In genomic region chr2:29962922-29963321, GRCh38 we compare ENCODE assay signal across 3 cellular contexts.
TF ChIP-seq lines count a peak whose summit lies in the region.

No MANE protein-coding gene starts in this region.

TF ChIP-seq in A549, 52 proteins besides CTCF, POLR2A, EP300 and RAD21:
- TF ChIP-seq ESRRA (IDR thresholded peaks at IDR 0.05; ENCODE audit: borderline replicate concordance, low read length) (no peak), MAFK (IDR thresholded peaks at IDR 0.05; ENCODE audit: partially characterized antibody) (peak; percentile 52)

TF ChIP-seq in IMR-90, 13 proteins besides CTCF, POLR2A, EP300 and RAD21:
- TF ChIP-seq RFX5 (IDR thresholded peaks at IDR 0.05; ENCODE audit: low read depth, low read length) (no peak), MAFK (IDR thresholded peaks at IDR 0.05; ENCODE audit: low read depth, low read length) (peak; percentile 63), ELK1 (IDR thresholded peaks at IDR 0.05; ENCODE audit: borderline replicate concordance, low read depth, low read length) (no peak), CEBPB (IDR thresholded peaks at IDR 0.05; ENCODE audit: low read depth, low read length) (no peak)
TF ChIP-seq in IMR-90: peak in this region for 1.

TF ChIP-seq in H1, 55 proteins besides CTCF, POLR2A, EP300 and RAD21:
- TF ChIP-seq POU5F1 (IDR thresholded peaks at IDR 0.05; ENCODE audit: low read depth, low read length) (no peak), CHD1 (IDR thresholded peaks at IDR 0.05; ENCODE audit: low read depth, low read length) (no peak)
- TF ChIP-seq, protein P1, sequence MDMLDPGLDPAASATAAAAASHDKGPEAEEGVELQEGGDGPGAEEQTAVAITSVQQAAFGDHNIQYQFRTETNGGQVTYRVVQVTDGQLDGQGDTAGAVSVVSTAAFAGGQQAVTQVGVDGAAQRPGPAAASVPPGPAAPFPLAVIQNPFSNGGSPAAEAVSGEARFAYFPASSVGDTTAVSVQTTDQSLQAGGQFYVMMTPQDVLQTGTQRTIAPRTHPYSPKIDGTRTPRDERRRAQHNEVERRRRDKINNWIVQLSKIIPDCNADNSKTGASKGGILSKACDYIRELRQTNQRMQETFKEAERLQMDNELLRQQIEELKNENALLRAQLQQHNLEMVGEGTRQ (IDR thresholded peaks at IDR 0.05; ENCODE audit: low read length) = no peak
